Comparison of ENCODE assay signal across 10 cellular contexts in the genomic region with DNA sequence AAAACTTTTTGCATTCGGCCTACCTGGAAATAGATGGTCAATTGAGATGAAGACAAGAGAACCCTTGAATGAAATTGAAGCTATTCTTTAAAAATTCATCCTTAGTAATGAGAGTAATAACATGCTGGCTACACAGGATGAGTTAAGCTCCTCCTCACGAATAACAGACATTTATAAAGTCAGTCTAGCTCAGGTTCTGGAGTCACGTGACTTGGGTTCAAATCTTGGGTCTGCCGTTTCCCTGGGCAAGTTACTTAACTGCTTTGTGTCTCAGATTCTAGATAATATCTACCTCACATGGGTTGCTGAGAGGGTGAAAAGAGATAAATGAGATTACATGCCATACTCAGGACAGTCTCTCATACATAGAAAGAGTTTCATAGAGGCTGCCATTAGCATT.
"Had no signal": no experiment of that assay in that cellular context is flagged by ENCODE, and none has a peak within 500 bp of the region (broad histone marks: within the 10 kb centered on the region; RNA-seq: fewer than 3 reads in every experiment).

No MANE protein-coding gene starts in this region.

- H3K4me3 Mint-ChIP-seq: HFFc6 had no signal

- H3K9ac ChIP-seq: GM23248, KMS-11 had no signal

- H3K4me2 ChIP-seq: KMS-11 had no signal

- DNase-seq: GM23248, GOT3, H7, HFFc6, IMR-90, KBM-7 had no signal

- ATAC-seq: HCT116 had no signal

- H3K27ac Mint-ChIP-seq: HFFc6 had no signal

- H3K9me3 ChIP-seq: HAP-1 had no signal

- H3K36me3 ChIP-seq: HAP-1 had no signal

- H3K27ac ChIP-seq: GM23248, HL-60, KMS-11 had no signal

- H2AFZ ChIP-seq: GM23248 had no signal

- H3K9me3 Mint-ChIP-seq: HFFc6 had no signal

- H3K4me3 ChIP-seq: GM23248, HAP-1 had no signal

- H3K4me1 ChIP-seq: HAP-1 had no signal
